ENCODE assay signal across 1 cellular context in genomic region chr1:2032737-2033136, GRCh38.
TF ChIP-seq lines count a peak whose summit lies in the region.

No MANE protein-coding gene starts in this region.

TF ChIP-seq in H1, 55 proteins besides CTCF, POLR2A, EP300 and RAD21:
- TF ChIP-seq YY1 (IDR thresholded peaks at IDR 0.05; ENCODE audit: low read depth, low read length) (no peak), RXRA (IDR thresholded peaks at IDR 0.05; ENCODE audit: insufficient read depth, low read depth, low read length) (no peak), E2F6 (IDR thresholded peaks at IDR 0.05) (no peak), SP1 (IDR thresholded peaks at IDR 0.05; ENCODE audit: low read depth, low read length) (no peak), SP4 (IDR thresholded peaks at IDR 0.05; ENCODE audit: low read length) (no peak), GABPA (IDR thresholded peaks at IDR 0.05; ENCODE audit: borderline replicate concordance, insufficient read depth, low read length) (no peak), ATF2 (IDR thresholded peaks at IDR 0.05; ENCODE audit: low read length) (no peak), TBP (IDR thresholded peaks at IDR 0.05; ENCODE audit: low read depth, low read length) (no peak), BCL11A (IDR thresholded peaks at IDR 0.05; ENCODE audit: low read depth in 2 of 2, low read length in 2 of 2) (no peak), NRF1 (IDR thresholded peaks at IDR 0.05; ENCODE audit: low read depth, low read length) (no peak), JUN (IDR thresholded peaks at IDR 0.05; ENCODE audit: low read depth, low read length) (no peak), CHD1 (IDR thresholded peaks at IDR 0.05; ENCODE audit: low read depth, low read length) (no peak), MAX (IDR thresholded peaks at IDR 0.05) (no peak), CEBPB (IDR thresholded peaks at IDR 0.05; ENCODE audit: low read depth, low read length) (no peak), POLR2AphosphoS5 (IDR thresholded peaks at IDR 0.05; ENCODE audit: low read depth, low read length) (no peak), KDM1A (IDR thresholded peaks at IDR 0.05; ENCODE audit: borderline replicate concordance, low read length) (no peak), FOSL1 (IDR thresholded peaks at IDR 0.05; ENCODE audit: insufficient read depth, low read depth, low read length) (no peak)
